11 cellular contexts compared by ENCODE assay signal in genomic region chr13:63435668-63436275, GRCh38.
DNase-seq lines count a peak whose midpoint lies in the region; ATAC-seq and TF ChIP-seq lines count a peak whose summit lies in the region.
"Had no signal": no experiment of that assay in that cellular context is flagged by ENCODE, and none has a peak within 500 bp of the region (broad histone marks: within the 10 kb centered on the region; RNA-seq: fewer than 3 reads in every experiment).

No MANE protein-coding gene starts in this region.

- H3K4me3 ChIP-seq in SU-DHL-6 (ENCODE audit: insufficient read depth, low read length, poor library complexity, severe bottlenecking): no peak overlapping the region
- no peak overlapping the region for H3K4me3 ChIP-seq in foreskin fibroblast (ENCODE audit: low read depth in 1 of 2, low read length in 2 of 2)
- H3K4me3 ChIP-seq in testis: no peak overlapping the region

- TF ChIP-seq CTCF in SU-DHL-6 (IDR thresholded peaks at IDR 0.05; ENCODE audit: insufficient read depth, low read length, poor library complexity, severe bottlenecking) (no peak), foreskin fibroblast (IDR thresholded peaks at IDR 0.05; ENCODE audit: low read depth, low read length) (no peak), testis (IDR thresholded peaks at IDR 0.05) (no peak)

- H3K9me3 ChIP-seq in SU-DHL-6 (ENCODE audit: insufficient read depth, low read length) (no peaks in the 10 kb centered on the region; the same call in 1 of the 2 replicates), testis (no peaks in the 10 kb centered on the region)

- H3K27ac ChIP-seq in SU-DHL-6 (ENCODE audit: low read depth, low read length) (no peak overlapping the region), testis (peak overlapping the region; percentile 17 to 44)
- H3K27ac ChIP-seq: KMS-11 had no signal

- H3K4me1 ChIP-seq in testis: no peaks in the 10 kb centered on the region

- no peaks in the 10 kb centered on the region for H4K20me1 ChIP-seq in SU-DHL-6 (ENCODE audit: low read depth, low read length)

- no peaks in the 10 kb centered on the region for H3K9me2 ChIP-seq in SU-DHL-6 (replicated peaks; ENCODE audit: insufficient read depth, low read length)

- H3K27me3 ChIP-seq in SU-DHL-6 (ENCODE audit: low read length) (no peaks in the 10 kb centered on the region), testis (no peaks in the 10 kb centered on the region)

- no peak for ATAC-seq in GM18498 (IDR thresholded peaks at IDR 0.05; ENCODE audit: unreplicated experiment)
- no peak for ATAC-seq in GM18858 (IDR thresholded peaks at IDR 0.05; ENCODE audit: unreplicated experiment)
- ATAC-seq: natural killer cell; stimulated activated naive CD8-positive, alpha-beta T cell treated with anti-CD3 and anti-CD28 coated beads, Interleukin-15, amount 100 ng/mL, for 72 hours had no signal

- intact Hi-C loops in testis (cut with DNase I; ENCODE audit: low total_unique reads): no loop called here

- DNase-seq in HK-2 (ENCODE audit: unreplicated experiment): peak; percentile 66
- peak; percentile 99 to 100 for DNase-seq in foreskin fibroblast
- DNase-seq in testis: peak; percentile 40
- DNase-seq in HCEC 1CT: no peak
- DNase-seq: natural killer cell; NCI-H82; stimulated activated naive CD8-positive, alpha-beta T cell treated with anti-CD3 and anti-CD28 coated beads, Interleukin-15, amount 100 ng/mL, for 72 hours had no signal

- no peak overlapping the region for H3K9ac ChIP-seq in SU-DHL-6 (ENCODE audit: low read length)
- H3K9ac ChIP-seq: KMS-11 had no signal

- no peaks in the 10 kb centered on the region for H3K36me3 ChIP-seq in SU-DHL-6 (ENCODE audit: low read length)
- H3K36me3 ChIP-seq in testis (ENCODE audit: low read depth, missing control alignments): no peaks in the 10 kb centered on the region

- no peaks in the 10 kb centered on the region for H3K79me2 ChIP-seq in SU-DHL-6 (ENCODE audit: insufficient read depth, low read length)

- H3F3A ChIP-seq in SU-DHL-6 (ENCODE audit: insufficient read depth): no peaks in the 10 kb centered on the region

- H2AFZ ChIP-seq in SU-DHL-6 (ENCODE audit: low read depth, low read length, severe bottlenecking): peak overlapping the region; percentile 35

- no peak overlapping the region for H3K4me2 ChIP-seq in SU-DHL-6 (ENCODE audit: low read depth, low read length, poor library complexity, severe bottlenecking)
- H3K4me2 ChIP-seq: KMS-11 had no signal

- TF ChIP-seq POLR2A in testis (IDR thresholded peaks at IDR 0.05): no peak

- WGBS in testis, 2 donors: 40 to 59% methylated on average over 2 of the region's 2 CpGs
